9 cellular contexts compared by ENCODE assay signal in genomic region chr4:57631147-57631546, GRCh38.
"Had no signal": no experiment of that assay in that cellular context is flagged by ENCODE, and none has a peak within 500 bp of the region (broad histone marks: within the 10 kb centered on the region; RNA-seq: fewer than 3 reads in every experiment).

No MANE protein-coding gene starts in this region.

- H3K4me3 ChIP-seq: GM23248, GM23338, HAP-1 had no signal

- H3K9me3 ChIP-seq: HAP-1 had no signal

- H3K27ac ChIP-seq: GM23248 had no signal

- H3K4me1 Mint-ChIP-seq: GM23338, H9 had no signal

- DNase-seq: GM23248, GOT3, H7, H9, HCEC 1CT, HFFc6 had no signal

- H2AFZ ChIP-seq: GM23248, GM23338 had no signal

- H3K4me3 Mint-ChIP-seq: GM23338, H9, HFFc6 had no signal

- H3K27ac Mint-ChIP-seq: GM23338, H9, HFFc6 had no signal

- ATAC-seq: GM23338, HCT116 had no signal

- H3K9ac ChIP-seq: GM23248 had no signal

- H3K4me1 ChIP-seq: HAP-1 had no signal

- H3K4me2 ChIP-seq: GM23338 had no signal

- H3K36me3 ChIP-seq: HAP-1 had no signal
